16 cellular contexts compared by ENCODE assay signal in genomic region chr10:56357018-56357417, GRCh38. TPM values are rescaled to one million over a fixed set of nuclear protein-coding genes. Genes with fewer than 3 reads are reported as not detected.
DNase-seq lines count a peak whose midpoint lies in the region; ATAC-seq, FAIRE-seq and TF ChIP-seq lines count a peak whose summit lies in the region.
"Had no signal": no experiment of that assay in that cellular context is flagged by ENCODE, and none has a peak within 500 bp of the region (broad histone marks: within the 10 kb centered on the region; RNA-seq: fewer than 3 reads in every experiment).

No MANE protein-coding gene starts in this region.

- BruUV-seq in GM12878 (replicated peaks; lab: Mats Ljungman, UMichigan), result no TSS peak

- 0 out of 2 replicates have a peak, but pooled peaks cover 3% of the 10 kb centered on the region for H3F3A ChIP-seq in Loucy (ENCODE audit: low read depth)

- peaks cover 14 to 58% (median 40%) of the 10 kb centered on the region in 4 donors for H3K4me1 Mint-ChIP-seq in CD4-positive, CD25-positive, alpha-beta regulatory T cell
- peaks cover 9 to 38% (median 16%) of the 10 kb centered on the region in 7 donors for H3K4me1 Mint-ChIP-seq in naive thymus-derived CD4-positive, alpha-beta T cell

- H3K27me3 ChIP-seq in CD4-positive, CD25-positive, alpha-beta regulatory T cell (ENCODE audit: control insufficient read depth, insufficient read depth, low read length), result no peaks in the 10 kb centered on the region
- H3K27me3 ChIP-seq in Loucy (ENCODE audit: insufficient read depth, low read length, poor library complexity, severe bottlenecking) (no peaks in the 10 kb centered on the region), GM12878 (replicated peaks in 1 of 2; ENCODE audit: control insufficient read depth in 2 of 2, insufficient read depth in 2 of 2, low read length in 1 of 2) (no peaks in the 10 kb centered on the region), small intestine (ENCODE audit: control insufficient read depth in 2 of 2, insufficient read depth in 2 of 2, low read length in 2 of 2) (no peaks in the 10 kb centered on the region)
- no peaks in the 10 kb centered on the region for H3K27me3 ChIP-seq in naive thymus-derived CD4-positive, alpha-beta T cell (ENCODE audit: control insufficient read depth in 2 of 2, insufficient read depth in 2 of 2, low read length in 2 of 2)
- H3K27me3 ChIP-seq: BLaER1 had no signal

- SMC1A ChIA-PET in GM12878 (lab: Charles Lee; ENCODE audit: uncharacterized antibody, unreplicated experiment), result interaction anchor here (1.5 kb wide), 1 partner anchor 37 kb away, joined by 4 read pairs; no protein-coding TSS in a partner anchor

- TF ChIP-seq CTCF in Loucy (conservative IDR thresholded peaks at IDR 0.05; ENCODE audit: low read length) (no peak), GM12878 (IDR thresholded peaks at IDR 0.05 in 2 of 3, conservative IDR thresholded peaks at IDR 0.05 in 1 of 3; ENCODE audit: control insufficient read depth in 2 of 3, extremely low read depth in 1 of 3, insufficient read depth in 1 of 3, low read depth in 3 of 3, low read length in 3 of 3) (no peak)

- CTCF ChIA-PET in GM12878 (lab: Yijun Ruan, JAX), result no interaction called here
- CTCF ChIA-PET in naive thymus-derived CD4-positive, alpha-beta T cell (lab: Charles Lee), result no interaction called here

- peaks cover 8% of the 10 kb centered on the region for H4K20me1 ChIP-seq in Loucy (ENCODE audit: insufficient read depth, low read length, poor library complexity, severe bottlenecking)
- H4K20me1 ChIP-seq in GM12878 (ENCODE audit: control insufficient read depth, insufficient read depth), result no peaks in the 10 kb centered on the region
- H4K20me1 ChIP-seq: BLaER1 had no signal

- no peaks in the 10 kb centered on the region for H3K36me3 ChIP-seq in CD4-positive, CD25-positive, alpha-beta regulatory T cell (ENCODE audit: control insufficient read depth, insufficient read depth, low read length)
- H3K36me3 ChIP-seq in Loucy (ENCODE audit: insufficient read depth, low read length), result peaks cover 23% of the 10 kb centered on the region; the same call in 1 of the 2 replicates
- peaks cover 2 to 6% of the 10 kb centered on the region in 2 experiments; a peak in 3 of 4 replicates for H3K36me3 ChIP-seq in GM12878 (ENCODE audit: control insufficient read depth in 2 of 2, insufficient read depth in 2 of 2, low read length in 1 of 2)
- no peaks in the 10 kb centered on the region for H3K36me3 ChIP-seq in small intestine (ENCODE audit: control insufficient read depth in 2 of 2, insufficient read depth in 2 of 2, low read length in 2 of 2)
- H3K36me3 ChIP-seq in naive thymus-derived CD4-positive, alpha-beta T cell (ENCODE audit: control insufficient read depth in 2 of 3, insufficient read depth in 3 of 3, low read length in 3 of 3), result peaks cover 0 to 6% (median 0%) of the 10 kb centered on the region in 3 experiments

- H3K4me3 ChIP-seq in CD4-positive, CD25-positive, alpha-beta regulatory T cell (ENCODE audit: low read depth, low read length), result no peak overlapping the region
- H3K4me3 ChIP-seq in Loucy (ENCODE audit: low read length, poor library complexity, severe bottlenecking) (peak overlapping the region; percentile 100), GM12878 (no peak overlapping the region), small intestine (ENCODE audit: low read depth in 1 of 2, low read length in 2 of 2) (no peak overlapping the region)
- no peak overlapping the region for H3K4me3 ChIP-seq in naive thymus-derived CD4-positive, alpha-beta T cell (ENCODE audit: low read length)
- H3K4me3 ChIP-seq: BLaER1 had no signal

- no peaks in the 10 kb centered on the region for H3K9me2 ChIP-seq in Loucy (replicated peaks; ENCODE audit: low read depth, low read length)

- TF ChIP-seq POLR2A in GM12878 (IDR thresholded peaks at IDR 0.05; ENCODE audit: low read depth, low read length), result no peak

- H2AFZ ChIP-seq in Loucy (ENCODE audit: low read length) (no peak overlapping the region), GM12878 (ENCODE audit: control insufficient read depth, low read depth, low read length) (no peak overlapping the region)

- RAD21 ChIA-PET in GM12878 (lab: Charles Lee; ENCODE audit: unreplicated experiment), result no interaction called here

- no peak for TF ChIP-seq RAD21 in GM12878 (IDR thresholded peaks at IDR 0.05; ENCODE audit: insufficient read depth, low read depth, low read length)

- no peak for DNase-seq in CD4-positive, CD25-positive, alpha-beta regulatory T cell
- DNase-seq in GM12878 (ENCODE audit: low read depth, low spot score), result no peak
- DNase-seq in small intestine, result no peak
- no peak for DNase-seq in HCEC 1CT
- no peak for DNase-seq in DMS79 treated with DMSO at 0.1 percent for 48 hours (lab: John Stamatoyannopoulos, UW)
- no peak for DNase-seq in naive thymus-derived CD4-positive, alpha-beta T cell
- DNase-seq: AML-193, DMS53, GOT3, H9, HFFc6, KBM-7 had no signal

- POLR2A ChIA-PET in GM12878 (lab: Charles Lee), result no interaction called here
- POLR2A ChIA-PET in naive thymus-derived CD4-positive, alpha-beta T cell (lab: Charles Lee), result no interaction called here

- FAIRE-seq in GM12878 (lab: Jason Lieb, UNC) (no peak), small intestine (lab: Jason Lieb, UNC) (peak; percentile 57)
- FAIRE-seq: GM12891 had no signal

- in situ Hi-C loops in GM12878 (cut with MboI), result no loop called here

- ATAC-seq in CD4-positive, CD25-positive, alpha-beta regulatory T cell (ENCODE audit: low read depth in 2 of 2), result no peak
- ATAC-seq in GM12878, result no peak
- ATAC-seq in naive thymus-derived CD4-positive, alpha-beta T cell, result no peak

- no peak overlapping the region for H3K4me3 Mint-ChIP-seq in CD4-positive, CD25-positive, alpha-beta regulatory T cell
- H3K4me3 Mint-ChIP-seq in naive thymus-derived CD4-positive, alpha-beta T cell, result no peak overlapping the region
- H3K4me3 Mint-ChIP-seq: H9, HFFc6 had no signal

- peaks cover 64% of the 10 kb centered on the region for H3K79me2 ChIP-seq in Loucy (ENCODE audit: insufficient read depth, low read length)
- H3K79me2 ChIP-seq in GM12878 (ENCODE audit: control insufficient read depth, insufficient read depth, low read length), result peaks cover 28% of the 10 kb centered on the region

- no peaks in the 10 kb centered on the region for H3K36me3 Mint-ChIP-seq in CD4-positive, CD25-positive, alpha-beta regulatory T cell
- peaks cover 0 to 12% (median 0%) of the 10 kb centered on the region in 5 donors for H3K36me3 Mint-ChIP-seq in naive thymus-derived CD4-positive, alpha-beta T cell

- peak overlapping the region; percentile 41 for H3K9ac ChIP-seq in Loucy (ENCODE audit: low read depth, low read length, poor library complexity, severe bottlenecking)
- H3K9ac ChIP-seq in GM12878 (ENCODE audit: control insufficient read depth, insufficient read depth, low read length), result no peak overlapping the region
- H3K9ac ChIP-seq: BLaER1 had no signal

- H3K9me3 Mint-ChIP-seq in CD4-positive, CD25-positive, alpha-beta regulatory T cell, result peaks cover 0 to 2% (median 0%) of the 10 kb centered on the region in 7 donors
- no peaks in the 10 kb centered on the region for H3K9me3 Mint-ChIP-seq in naive thymus-derived CD4-positive, alpha-beta T cell
- H3K9me3 Mint-ChIP-seq: H9, HFFc6 had no signal

- H3K27ac ChIP-seq in CD4-positive, CD25-positive, alpha-beta regulatory T cell (ENCODE audit: insufficient read depth, low read length, poor library complexity, severe bottlenecking), result peak overlapping the region; percentile 17
- H3K27ac ChIP-seq in GM12878 (ENCODE audit: control insufficient read depth, insufficient read depth) (no peak overlapping the region), small intestine (ENCODE audit: low read depth in 1 of 2, low read length in 1 of 2) (no peak overlapping the region)
- H3K27ac ChIP-seq in naive thymus-derived CD4-positive, alpha-beta T cell (ENCODE audit: low read depth, low read length), result no peak overlapping the region
- H3K27ac ChIP-seq: BLaER1, HL-60 had no signal

- H3K4me2 ChIP-seq in Loucy (ENCODE audit: low read depth, low read length, poor library complexity, severe bottlenecking), result peak overlapping the region; percentile 94
- H3K4me2 ChIP-seq in GM12878 (ENCODE audit: control insufficient read depth, insufficient read depth), result no peak overlapping the region

- H3K27ac Mint-ChIP-seq in CD4-positive, CD25-positive, alpha-beta regulatory T cell, result no peak overlapping the region
- no peak overlapping the region for H3K27ac Mint-ChIP-seq in naive thymus-derived CD4-positive, alpha-beta T cell
- H3K27ac Mint-ChIP-seq: H9, HFFc6 had no signal

- no peaks in the 10 kb centered on the region for H3K9me3 ChIP-seq in CD4-positive, CD25-positive, alpha-beta regulatory T cell (ENCODE audit: control insufficient read depth in 2 of 2, low read length in 2 of 2)
- H3K9me3 ChIP-seq in Loucy (ENCODE audit: insufficient read depth, low read depth, low read length) (no peaks in the 10 kb centered on the region), GM12878 (replicated peaks; ENCODE audit: control insufficient read depth, insufficient read depth, low read length) (no peaks in the 10 kb centered on the region), small intestine (ENCODE audit: control insufficient read depth, low read depth) (no peaks in the 10 kb centered on the region)
- H3K9me3 ChIP-seq in naive thymus-derived CD4-positive, alpha-beta T cell (ENCODE audit: control insufficient read depth in 2 of 3, low read length in 3 of 3), result no peaks in the 10 kb centered on the region
- H3K9me3 ChIP-seq: BLaER1 had no signal

- TF ChIP-seq EP300 in GM12878 (IDR thresholded peaks at IDR 0.05; ENCODE audit: borderline replicate concordance in 1 of 2, control insufficient read depth in 1 of 2, low read depth in 2 of 2, low read length in 2 of 2), result no peak

- peaks cover 17% of the 10 kb centered on the region for H3K4me1 ChIP-seq in CD4-positive, CD25-positive, alpha-beta regulatory T cell (ENCODE audit: control insufficient read depth, insufficient read depth, low read length, poor library complexity, severe bottlenecking)
- H3K4me1 ChIP-seq in Loucy (ENCODE audit: insufficient read depth, low read length, poor library complexity, severe bottlenecking) (peaks cover 16% of the 10 kb centered on the region), GM12878 (ENCODE audit: control insufficient read depth, insufficient read depth, low read length) (no peaks in the 10 kb centered on the region; the same call in 1 of the 2 replicates), small intestine (ENCODE audit: control insufficient read depth in 2 of 2, insufficient read depth in 1 of 2, low read depth in 1 of 2, low read length in 1 of 2) (no peaks in the 10 kb centered on the region)
- peaks cover 4 to 8% of the 10 kb centered on the region in 2 donors for H3K4me1 ChIP-seq in naive thymus-derived CD4-positive, alpha-beta T cell (ENCODE audit: control insufficient read depth in 2 of 2, insufficient read depth in 2 of 2, low read length in 2 of 2)

- no peaks in the 10 kb centered on the region for H3K27me3 Mint-ChIP-seq in CD4-positive, CD25-positive, alpha-beta regulatory T cell
- no peaks in the 10 kb centered on the region for H3K27me3 Mint-ChIP-seq in naive thymus-derived CD4-positive, alpha-beta T cell

- intact Hi-C loops in GM12878 (cut with micrococcal nuclease; ENCODE audit: unreplicated experiment), result no loop called here
- intact Hi-C loops in naive thymus-derived CD4-positive, alpha-beta T cell (cut with micrococcal nuclease), result no loop called here

RNA-seq across cellular contexts. Expression of gene ZWINT, which starts 4.0 kb away (rescaled TPM):
- 3.4 TPM for total RNA-seq in CD4-positive, CD25-positive, alpha-beta regulatory T cell
- 10 to 100 TPM in 3 of 4 donors, 1 to 10 TPM in 1; 6.8 to 13.7 (median 11.2) TPM for polyA plus RNA-seq in CD4-positive, CD25-positive, alpha-beta regulatory T cell
- 23.7 and 23.9 TPM in 2 replicates for total RNA-seq in GM12878 (2013; cell fraction: nucleolus; rRNA removed)
- total RNA-seq in GM12878 (2014; rRNA removed) (133 and 137 TPM in 2 replicates), GM12878 (2014; rRNA removed; fragmentation: Illumina TruSeq; extraction: Trizol) (123 and 126 TPM in 2 replicates), GM12878 (2021) (96.9 and 98.7 TPM in 2 replicates)
- 56.0 TPM for polyA plus RNA-seq in GM12878 (2011; ENCODE audit: low read depth)
- polyA plus RNA-seq in GM12878 (2011; rRNA removed) (110 and 117 TPM in 2 replicates), GM12878 (2014; fragmentation: Illumina TruSeq; extraction: Trizol) (152 and 162 TPM in 2 replicates), GM12878 (2014; fragmentation: Nextera tagmentation; extraction: Ambion mirVana) (100 to 1,000 TPM; 129 to 151 TPM), GM12878 (2014; rRNA removed) (142 and 152 TPM in 2 replicates), GM12878 (2016; fragmentation: Nextera tagmentation; extraction: Ambion mirVana) (100 to 1,000 TPM; 290 to 324 TPM), small intestine (10 to 100 TPM in 1 of 3 donors, 1 to 10 TPM in 2; 5.1 to 45.5 (median 6.9) TPM)
- polyA plus RNA-seq in GM12878 (2011; cell fraction: cytosol; rRNA removed), result 88.0 and 120 TPM in 2 replicates
- polyA plus RNA-seq in GM12878 (2011; cell fraction: nucleus; rRNA removed), result 155 and 159 TPM in 2 replicates
- 65.0 and 69.0 TPM in 2 replicates for polyA plus RNA-seq in GM12878 (2012)
- 55.3 and 65.0 TPM in 2 replicates for polyA minus RNA-seq in GM12878 (2011; rRNA and poly(A)+ RNA removed)
- 18.7 and 19.8 TPM in 2 replicates for polyA minus RNA-seq in GM12878 (2011; cell fraction: cytosol; rRNA and poly(A)+ RNA removed)
- 48.0 and 60.6 TPM in 2 replicates for polyA minus RNA-seq in GM12878 (2011; cell fraction: nucleus; rRNA and poly(A)+ RNA removed)
- total RNA-seq in naive thymus-derived CD4-positive, alpha-beta T cell, result 10 to 100 TPM in 1 of 5 experiments, 1 to 10 TPM in 4; 2.5 to 78.7 (median 3.5) TPM
- 1 to 10 TPM; 8.1 to 9.5 TPM for polyA plus RNA-seq in naive thymus-derived CD4-positive, alpha-beta T cell
